Comparison of ENCODE assay signal across 15 cellular contexts in genomic region chr20:3515379-3516175, GRCh38. TPM values are rescaled to one million over a fixed set of nuclear protein-coding genes. Genes with fewer than 3 reads are reported as not detected.
A peak's percentile ranks its signal among the peaks of the same experiment; 100 is the strongest.
DNase-seq lines count a peak whose midpoint lies in the region; ATAC-seq and TF ChIP-seq lines count a peak whose summit lies in the region.
"Had no signal": no experiment of that assay in that cellular context is flagged by ENCODE, and none has a peak within 500 bp of the region (broad histone marks: within the 10 kb centered on the region; RNA-seq: fewer than 3 reads in every experiment).

No MANE protein-coding gene starts in this region.

- peaks cover 17% of the 10 kb centered on the region for H4K20me1 ChIP-seq in smooth muscle cell (ENCODE audit: low read depth)

- ATAC-seq in left lobe of liver = peak; percentile 57
- ATAC-seq: PC-3 had no signal

- 62% methylated on average over 3 of the region's 3 CpGs for WGBS in smooth muscle cell (ENCODE audit: low lambda C conversion rate)

- peaks cover 21% of the 10 kb centered on the region for H3K79me2 ChIP-seq in smooth muscle cell (ENCODE audit: low read depth)

- H3K9me3 ChIP-seq in smooth muscle cell (replicated peaks; ENCODE audit: low read depth) = no peaks in the 10 kb centered on the region

- H3K4me1 ChIP-seq in smooth muscle cell (ENCODE audit: low read depth) = no peaks in the 10 kb centered on the region

- H3K9ac ChIP-seq in smooth muscle cell (ENCODE audit: low read depth) = no peak overlapping the region

- no peak overlapping the region for H3K27ac ChIP-seq in smooth muscle cell (ENCODE audit: low read depth)

- no peak for TF ChIP-seq CTCF in smooth muscle cell (IDR thresholded peaks at IDR 0.05; ENCODE audit: borderline replicate concordance, insufficient read depth, poor library complexity, severe bottlenecking)

- H2AFZ ChIP-seq in smooth muscle cell (ENCODE audit: low read depth) = no peak overlapping the region

- no peaks in the 10 kb centered on the region for H3K27me3 ChIP-seq in smooth muscle cell (ENCODE audit: low read depth)

- peak overlapping the region; percentile 61 for H3K4me2 ChIP-seq in smooth muscle cell

- H3K4me3 ChIP-seq in smooth muscle cell = no peak overlapping the region

- H3K36me3 ChIP-seq in smooth muscle cell (ENCODE audit: low read depth) = no peaks in the 10 kb centered on the region

- no peaks in the 10 kb centered on the region for H3F3A ChIP-seq in smooth muscle cell (ENCODE audit: low read depth)

- peak; percentile 70 for DNase-seq in EH (ENCODE audit: low read depth)
- DNase-seq in astrocyte of the hippocampus (ENCODE audit: low read depth, low spot score) = peak; percentile 35
- DNase-seq in left lobe of liver (ENCODE audit: low spot score) = no peak
- DNase-seq in smooth muscle cell (lab: John Stamatoyannopoulos, UW; ENCODE audit: unreplicated experiment) = no peak
- no peak for DNase-seq in ureter (ENCODE audit: low spot score)
- no peak for DNase-seq in GM19240 (ENCODE audit: insufficient read length, low spot score)
- DNase-seq in anterior cingulate cortex (lab: John Stamatoyannopoulos, UW) = no peak
- DNase-seq: C1 segment of cervical spinal cord, DMS153, HCEC 1CT, KBM-7, NCI-H1092, NCI-H1694, NCI-H69, PC-3 had no signal

RNA-seq across cellular contexts. Expression of gene ATRN, which starts 44.8 kb away (rescaled TPM):
- total RNA-seq in left lobe of liver (45.9 TPM), smooth muscle cell (44.0 and 47.3 TPM in 2 replicates), ureter (42.2 TPM)
- 14.0 and 17.9 TPM in 2 replicates for polyA plus RNA-seq in smooth muscle cell

Comparison
In these comparisons a context has a peak if more than half of its experiments do, and no peak if none do; other contexts are left out.
1. DNase-seq: peak in EH (single experiment) and astrocyte of the hippocampus (single experiment); none in left lobe of liver (single experiment), smooth muscle cell (single experiment), ureter (single experiment), GM19240 (single experiment) and anterior cingulate cortex (0 of 58).